ENCODE assay signal across 9 cellular contexts in genomic region chr10:69449841-69450240, GRCh38. TPM values are rescaled to one million over a fixed set of nuclear protein-coding genes. Genes with fewer than 3 reads are reported as not detected.
A peak's percentile ranks its signal among the peaks of the same experiment; 100 is the strongest.
DNase-seq lines count a peak whose midpoint lies in the region; TF ChIP-seq lines count a peak whose summit lies in the region.
"Had no signal": no experiment of that assay in that cellular context is flagged by ENCODE, and none has a peak within 500 bp of the region (broad histone marks: within the 10 kb centered on the region; RNA-seq: fewer than 3 reads in every experiment).

No MANE protein-coding gene starts in this region.

- TF ChIP-seq POLR2A in erythroblast (IDR thresholded peaks at IDR 0.05; ENCODE audit: low read length) (no peak), tibial nerve (IDR thresholded peaks at IDR 0.05) (no peak)

- H3K9me3 Mint-ChIP-seq in activated CD4-positive, alpha-beta T cell treated with anti-CD3 and anti-CD28 coated beads, Interleukin-2, amount 10 ng/mL, durations not matched to agents 7 days and 5 days: no peaks in the 10 kb centered on the region
- H3K9me3 Mint-ChIP-seq: natural killer cell treated with Interleukin-12 subunit alpha and Interleukin-12 subunit beta and Interleukin-15 and Interleukin-18, amount 100 ng/mL, for 72 hours had no signal

- TF ChIP-seq EP300 in tibial nerve (IDR thresholded peaks at IDR 0.05): peak in 1 of 2 donors; percentile 17

- H3K9ac ChIP-seq in mucosa of stomach (ENCODE audit: low read length): peak overlapping the region; percentile 88

- H3K27me3 Mint-ChIP-seq in activated CD4-positive, alpha-beta T cell treated with anti-CD3 and anti-CD28 coated beads, Interleukin-2, amount 10 ng/mL, durations not matched to agents 7 days and 5 days: peaks cover 18% of the 10 kb centered on the region

- no peaks in the 10 kb centered on the region for H3K36me3 Mint-ChIP-seq in activated CD4-positive, alpha-beta T cell treated with anti-CD3 and anti-CD28 coated beads, Interleukin-2, amount 10 ng/mL, durations not matched to agents 7 days and 5 days (ENCODE audit: low read depth)
- H3K36me3 Mint-ChIP-seq: natural killer cell treated with Interleukin-12 subunit alpha and Interleukin-12 subunit beta and Interleukin-15 and Interleukin-18, amount 100 ng/mL, for 72 hours had no signal

- H3K27me3 ChIP-seq in mucosa of stomach (ENCODE audit: control insufficient read depth, insufficient read depth, low read length): no peaks in the 10 kb centered on the region
- no peaks in the 10 kb centered on the region for H3K27me3 ChIP-seq in tibial nerve

- WGBS in tibial nerve, 2 donors: 0% methylated on average over 1 of the region's 1 CpG

- peak; percentile 41 for TF ChIP-seq CTCF in GM13977 (IDR thresholded peaks at IDR 0.05; ENCODE audit: extremely low read depth, insufficient read depth, missing control alignments)
- TF ChIP-seq CTCF in tibial nerve (IDR thresholded peaks at IDR 0.05): peak; percentile 47 to 74 (median 66)
- no peak for TF ChIP-seq CTCF in coronary artery (IDR thresholded peaks at IDR 0.05)

- peak overlapping the region; percentile 10 for H3K27ac Mint-ChIP-seq in activated CD4-positive, alpha-beta T cell treated with anti-CD3 and anti-CD28 coated beads, Interleukin-2, amount 10 ng/mL, durations not matched to agents 7 days and 5 days
- H3K27ac Mint-ChIP-seq: natural killer cell treated with Interleukin-12 subunit alpha and Interleukin-12 subunit beta and Interleukin-15 and Interleukin-18, amount 100 ng/mL, for 72 hours had no signal

- H3K9me3 ChIP-seq in mucosa of stomach (ENCODE audit: control insufficient read depth, low read length): no peaks in the 10 kb centered on the region
- H3K9me3 ChIP-seq in tibial nerve: no peaks in the 10 kb centered on the region

- H3K4me3 ChIP-seq in mucosa of stomach (ENCODE audit: low read length): no peak overlapping the region
- H3K4me3 ChIP-seq in tibial nerve: no peak overlapping the region
- no peak overlapping the region for H3K4me3 ChIP-seq in coronary artery

- H3K4me1 ChIP-seq in mucosa of stomach (ENCODE audit: control insufficient read depth, insufficient read depth, low read length): peaks cover 84% of the 10 kb centered on the region
- H3K4me1 ChIP-seq in tibial nerve: peaks cover 0 to 53% (median 16%) of the 10 kb centered on the region in 4 donors

- H3K4me1 Mint-ChIP-seq in activated CD4-positive, alpha-beta T cell treated with anti-CD3 and anti-CD28 coated beads, Interleukin-2, amount 10 ng/mL, durations not matched to agents 7 days and 5 days: peaks cover 20% of the 10 kb centered on the region

- in situ Hi-C loops in GM13977 (cut with MboI; ENCODE audit: low pct_unique_long_range_greater_than_20kb, low sequenced_read_pairs, unreplicated experiment): no loop called here

- POLR2A ChIA-PET in activated CD4-positive, alpha-beta T cell treated with anti-CD3 and anti-CD28 coated beads, Interleukin-2, amount 10 ng/mL, durations not matched to agents 7 days and 5 days (lab: Charles Lee): no interaction called here

- no peaks in the 10 kb centered on the region for H3K36me3 ChIP-seq in mucosa of stomach (ENCODE audit: control insufficient read depth, insufficient read depth, low read length)
- no peaks in the 10 kb centered on the region for H3K36me3 ChIP-seq in tibial nerve

- CTCF ChIA-PET in activated CD4-positive, alpha-beta T cell treated with anti-CD3 and anti-CD28 coated beads, Interleukin-2, amount 10 ng/mL, durations not matched to agents 7 days and 5 days (lab: Charles Lee): interaction anchor here (0.6 to 1.8 kb wide), 11 partner anchors 8 to 57 kb away, joined by 3 to 8 read pairs (median 4); no protein-coding TSS in a partner anchor

- H3K4me3 Mint-ChIP-seq in activated CD4-positive, alpha-beta T cell treated with anti-CD3 and anti-CD28 coated beads, Interleukin-2, amount 10 ng/mL, durations not matched to agents 7 days and 5 days: no peak overlapping the region
- H3K4me3 Mint-ChIP-seq: natural killer cell treated with Interleukin-12 subunit alpha and Interleukin-12 subunit beta and Interleukin-15 and Interleukin-18, amount 100 ng/mL, for 72 hours had no signal

- DNase-seq in AG08395 (ENCODE audit: low spot score) (peak; percentile 53), GM13977 (ENCODE audit: low spot score) (peak; percentile 51), NCI-H146 (lab: John Stamatoyannopoulos, UW) (peak; percentile 74), erythroblast (lab: John Stamatoyannopoulos, UW) (peak; percentile 26 to 37), tibial nerve (ENCODE audit: low spot score in 2 of 2) (peak; percentile 48 to 63), coronary artery (ENCODE audit: low spot score) (no peak)
- DNase-seq in activated CD4-positive, alpha-beta T cell treated with anti-CD3 and anti-CD28 coated beads, Interleukin-2, amount 10 ng/mL, durations not matched to agents 7 days and 5 days: peak; percentile 61

- H3K27ac ChIP-seq in tibial nerve: peak overlapping the region in 3 of 4 donors; percentile 81 to 93 (median 86)
- H3K27ac ChIP-seq in coronary artery: no peak overlapping the region

RNA-seq across cellular contexts. Expression of gene TSPAN15, which starts 1.4 kb away (rescaled TPM):
- total RNA-seq in activated CD4-positive, alpha-beta T cell treated with anti-CD3 and anti-CD28 coated beads, Interleukin-2, amount 10 ng/mL, durations not matched to agents 7 days and 5 days: 1 to 10 TPM; 3.6 to 4.2 TPM
- 100 to 1,000 TPM in 1 of 4 donors, 10 to 100 TPM in 3; 46.9 to 117 (median 92.7) TPM for total RNA-seq in tibial nerve

RNA-seq across cellular contexts. Expression of gene TACR2, which starts 33.1 kb away (rescaled TPM):
- not detected for total RNA-seq in activated CD4-positive, alpha-beta T cell treated with anti-CD3 and anti-CD28 coated beads, Interleukin-2, amount 10 ng/mL, durations not matched to agents 7 days and 5 days
- total RNA-seq in tibial nerve: 1 to 10 TPM in 2 of 4 donors, under 1 TPM in 2; 0.59 to 4.6 (median 1.2) TPM
- total RNA-seq: natural killer cell treated with Interleukin-12 subunit alpha and Interleukin-12 subunit beta and Interleukin-15 and Interleukin-18, amount 100 ng/mL, for 72 hours had no signal

Comparison
In these comparisons a context has a peak if more than half of its experiments do, and no peak if none do; other contexts are left out.
1. H3K27ac ChIP-seq: peak in tibial nerve (3 of 4); none in coronary artery (0 of 2).
2. RNA of gene TSPAN15, which starts 1.4 kb away (total RNA-seq): 46.9 to 117 TPM in tibial nerve; 3.6 to 4.2 TPM in activated CD4-positive, alpha-beta T cell treated with anti-CD3 and anti-CD28 coated beads, Interleukin-2, amount 10 ng/mL, durations not matched to agents 7 days and 5 days; every median in the first group is over 4 times any median in the second.